Comparison of ENCODE assay signal across 1 cellular context in the genomic region with DNA sequence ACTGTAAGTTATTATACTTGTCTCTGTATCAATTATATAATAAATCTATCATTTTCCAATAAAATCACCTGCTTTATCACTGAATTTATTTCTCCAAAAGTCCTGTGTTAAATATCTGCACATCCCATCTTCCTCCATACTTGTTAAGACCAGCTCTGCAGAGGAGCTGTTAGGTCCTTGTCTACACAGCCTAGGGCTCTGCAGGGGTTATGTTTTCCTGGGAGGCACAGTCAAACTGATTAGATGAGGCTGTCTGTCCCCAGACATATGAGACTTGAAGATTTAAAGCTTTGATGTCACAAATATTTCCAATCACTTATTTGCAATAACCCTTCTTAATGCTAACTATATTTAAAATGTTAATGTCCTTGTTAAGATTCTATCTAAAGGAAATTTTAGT.
TF ChIP-seq lines count a peak whose summit lies in the region.

No MANE protein-coding gene starts in this region.

TF ChIP-seq in WTC11, 78 proteins besides CTCF, POLR2A, EP300 and RAD21 (continued from another document):
- no peak for TF ChIP-seq CREB1 (CRISPR knock-in tag; IDR thresholded peaks at IDR 0.05)
